ENCODE assay signal across 14 cellular contexts in the genomic region with DNA sequence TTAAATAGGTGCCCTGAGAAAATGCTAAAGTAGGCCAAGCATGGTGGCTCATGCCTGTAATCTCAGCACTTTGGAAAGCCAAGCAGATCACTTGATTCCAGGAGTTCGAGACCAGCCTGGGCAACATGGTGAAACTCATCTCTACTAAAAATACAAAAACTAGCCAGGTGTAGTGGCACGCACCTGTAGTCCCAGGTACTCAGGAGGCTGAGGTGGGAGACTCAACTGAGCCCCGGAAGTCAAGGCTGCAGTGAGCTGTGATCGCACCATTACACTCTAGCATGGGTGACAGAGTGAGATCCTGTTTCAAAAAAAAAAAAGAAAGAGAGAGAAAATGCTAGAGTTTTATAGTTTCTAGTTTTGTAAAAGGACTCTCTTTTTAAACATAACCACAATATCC. TPM values are rescaled to one million over a fixed set of nuclear protein-coding genes. Genes with fewer than 3 reads are reported as not detected.
A peak's percentile ranks its signal among the peaks of the same experiment; 100 is the strongest.
DNase-seq lines count a peak whose midpoint lies in the region; ATAC-seq lines count a peak whose summit lies in the region.
"Had no signal": no experiment of that assay in that cellular context is flagged by ENCODE, and none has a peak within 500 bp of the region (broad histone marks: within the 10 kb centered on the region; RNA-seq: fewer than 3 reads in every experiment).

No MANE protein-coding gene starts in this region.

- H3K4me1 Mint-ChIP-seq in activated CD4-positive, alpha-beta T cell treated with anti-CD3 and anti-CD28 coated beads for 36 hours = peaks cover 98% of the 10 kb centered on the region
- H3K4me1 Mint-ChIP-seq in T-cell = peaks cover 98 to 100% (median 99%) of the 10 kb centered on the region in 3 donors
- peaks cover 91% of the 10 kb centered on the region for H3K4me1 Mint-ChIP-seq in activated naive CD8-positive, alpha-beta T cell treated with anti-CD3 and anti-CD28 coated beads for 36 hours
- H3K4me1 Mint-ChIP-seq in stimulated activated effector memory CD8-positive, alpha-beta T cell treated with anti-CD3 and anti-CD28 coated beads, Interleukin-12 subunit alpha, Interleukin-12 subunit beta, amount 100 ng/mL, for 72 hours = peaks cover 88% of the 10 kb centered on the region

- peak overlapping the region; percentile 18 for H3K4me3 Mint-ChIP-seq in activated CD4-positive, alpha-beta T cell treated with anti-CD3 and anti-CD28 coated beads for 36 hours
- peak overlapping the region in 2 of 3 donors; percentile 22 to 92 for H3K4me3 Mint-ChIP-seq in T-cell
- peak overlapping the region; percentile 56 for H3K4me3 Mint-ChIP-seq in activated naive CD8-positive, alpha-beta T cell treated with anti-CD3 and anti-CD28 coated beads for 36 hours
- peak overlapping the region; percentile 82 for H3K4me3 Mint-ChIP-seq in stimulated activated effector memory CD8-positive, alpha-beta T cell treated with anti-CD3 and anti-CD28 coated beads, Interleukin-12 subunit alpha, Interleukin-12 subunit beta, amount 100 ng/mL, for 72 hours
- H3K4me3 Mint-ChIP-seq: H9 had no signal

- peak overlapping the region; percentile 93 for H3K27ac Mint-ChIP-seq in activated CD4-positive, alpha-beta T cell treated with anti-CD3 and anti-CD28 coated beads for 36 hours
- H3K27ac Mint-ChIP-seq in T-cell = peak overlapping the region; percentile 96 to 99
- H3K27ac Mint-ChIP-seq in activated naive CD8-positive, alpha-beta T cell treated with anti-CD3 and anti-CD28 coated beads for 36 hours = peak overlapping the region; percentile 92
- peak overlapping the region; percentile 94 for H3K27ac Mint-ChIP-seq in stimulated activated effector memory CD8-positive, alpha-beta T cell treated with anti-CD3 and anti-CD28 coated beads, Interleukin-12 subunit alpha, Interleukin-12 subunit beta, amount 100 ng/mL, for 72 hours
- H3K27ac Mint-ChIP-seq: H9 had no signal

- no peaks in the 10 kb centered on the region for H3K27me3 Mint-ChIP-seq in activated CD4-positive, alpha-beta T cell treated with anti-CD3 and anti-CD28 coated beads for 36 hours
- no peaks in the 10 kb centered on the region for H3K27me3 Mint-ChIP-seq in T-cell
- no peaks in the 10 kb centered on the region for H3K27me3 Mint-ChIP-seq in activated naive CD8-positive, alpha-beta T cell treated with anti-CD3 and anti-CD28 coated beads for 36 hours

- peaks cover 67% of the 10 kb centered on the region for H3K36me3 Mint-ChIP-seq in activated CD4-positive, alpha-beta T cell treated with anti-CD3 and anti-CD28 coated beads for 36 hours (ENCODE audit: low read depth)
- H3K36me3 Mint-ChIP-seq in T-cell = peaks cover 38% of the 10 kb centered on the region
- peaks cover 75% of the 10 kb centered on the region for H3K36me3 Mint-ChIP-seq in activated naive CD8-positive, alpha-beta T cell treated with anti-CD3 and anti-CD28 coated beads for 36 hours
- H3K36me3 Mint-ChIP-seq in stimulated activated effector memory CD8-positive, alpha-beta T cell treated with anti-CD3 and anti-CD28 coated beads, Interleukin-12 subunit alpha, Interleukin-12 subunit beta, amount 100 ng/mL, for 72 hours = peaks cover 91% of the 10 kb centered on the region

- no peak for ATAC-seq in activated CD4-positive, alpha-beta T cell treated with anti-CD3 and anti-CD28 coated beads for 36 hours
- no peak for ATAC-seq in T-cell (replicated peaks in 1 of 4)
- no peak for ATAC-seq in stimulated activated effector memory CD8-positive, alpha-beta T cell treated with anti-CD3 and anti-CD28 coated beads, Interleukin-12 subunit alpha, Interleukin-12 subunit beta, amount 100 ng/mL, for 72 hours
- ATAC-seq: PC-3 had no signal

- POLR2A ChIA-PET in activated CD4-positive, alpha-beta T cell treated with anti-CD3 and anti-CD28 coated beads for 36 hours (lab: Charles Lee) = no interaction called here
- POLR2A ChIA-PET in T-cell (lab: Charles Lee) = interaction anchor here in 1 of 2 donors (0.7 kb wide), 1 partner anchor 10 kb away, joined by 4 read pairs; no protein-coding TSS in a partner anchor

- CTCF ChIA-PET in activated CD4-positive, alpha-beta T cell treated with anti-CD3 and anti-CD28 coated beads for 36 hours (lab: Charles Lee) = interaction anchor here (1.2 kb wide), 1 partner anchor 89 kb away, joined by 3 read pairs; no protein-coding TSS in a partner anchor
- CTCF ChIA-PET in T-cell (lab: Charles Lee) = interaction anchor here in 1 of 2 donors (0.6 to 4.4 kb wide), 2 partner anchors 12 to 37 kb away, joined by 5 to 12 read pairs; a partner anchor contains a TSS

- H3K9me3 Mint-ChIP-seq in activated CD4-positive, alpha-beta T cell treated with anti-CD3 and anti-CD28 coated beads for 36 hours (ENCODE audit: low read depth) = peaks cover 12% of the 10 kb centered on the region
- H3K9me3 Mint-ChIP-seq in T-cell = peaks cover 0 to 3% (median 0%) of the 10 kb centered on the region in 3 donors
- H3K9me3 Mint-ChIP-seq in activated naive CD8-positive, alpha-beta T cell treated with anti-CD3 and anti-CD28 coated beads for 36 hours = peaks cover 16% of the 10 kb centered on the region
- peaks cover 2% of the 10 kb centered on the region for H3K9me3 Mint-ChIP-seq in stimulated activated effector memory CD8-positive, alpha-beta T cell treated with anti-CD3 and anti-CD28 coated beads, Interleukin-12 subunit alpha, Interleukin-12 subunit beta, amount 100 ng/mL, for 72 hours
- H3K9me3 Mint-ChIP-seq: H9 had no signal

- no peak for DNase-seq in activated CD4-positive, alpha-beta T cell treated with anti-CD3 and anti-CD28 coated beads for 36 hours
- no peak for DNase-seq in activated CD4-positive, alpha-beta T cell treated with anti-CD3 and anti-CD28 coated beads for 1 hour
- DNase-seq in T-cell (no peak), D341Med (ENCODE audit: low spot score) (no peak), activated gamma-delta T cell treated with Interleukin-2 at 50 U/mL for 16 hours (no peak), GDM1 (lab: John Stamatoyannopoulos, UW) (no peak)
- DNase-seq in activated naive CD8-positive, alpha-beta T cell treated with anti-CD3 and anti-CD28 coated beads for 36 hours = no peak
- DNase-seq in stimulated activated effector memory CD8-positive, alpha-beta T cell treated with anti-CD3 and anti-CD28 coated beads, Interleukin-12 subunit alpha, Interleukin-12 subunit beta, amount 100 ng/mL, for 72 hours (ENCODE audit: low spot score in 2 of 2) = peak in 1 of 2 donors; percentile 66
- DNase-seq: H9, left ventricle myocardium inferior, NCI-H1105, NCI-H2107, NCI-H69, PC-3 had no signal

- intact Hi-C loops in activated CD4-positive, alpha-beta T cell treated with anti-CD3 and anti-CD28 coated beads for 36 hours (cut with DNase I, micrococcal nuclease) = no loop called here

RNA-seq across cellular contexts. Expression of a gene that starts 12.0 kb away (rescaled TPM):
- 100 to 1,000 TPM; 122 to 181 TPM for total RNA-seq in activated CD4-positive, alpha-beta T cell treated with anti-CD3 and anti-CD28 coated beads for 36 hours
- 100 to 1,000 TPM; 225 to 333 (median 238) TPM for total RNA-seq in T-cell
- total RNA-seq in activated naive CD8-positive, alpha-beta T cell treated with anti-CD3 and anti-CD28 coated beads for 36 hours = 100 to 1,000 TPM; 118 to 121 TPM

Comparison
In these comparisons a context has a peak if more than half of its experiments do, and no peak if none do; other contexts are left out.
1. H3K4me3 Mint-ChIP-seq: peak in every context shown above with its lines; median percentile 82 in stimulated activated effector memory CD8-positive, alpha-beta T cell treated with anti-CD3 and anti-CD28 coated beads, Interleukin-12 subunit alpha, Interleukin-12 subunit beta, amount 100 ng/mL, for 72 hours; 57 in T-cell; 56 in activated naive CD8-positive, alpha-beta T cell treated with anti-CD3 and anti-CD28 coated beads for 36 hours; 18 in activated CD4-positive, alpha-beta T cell treated with anti-CD3 and anti-CD28 coated beads for 36 hours.